ENCODE assay signal across 1 cellular context in the genomic region with DNA sequence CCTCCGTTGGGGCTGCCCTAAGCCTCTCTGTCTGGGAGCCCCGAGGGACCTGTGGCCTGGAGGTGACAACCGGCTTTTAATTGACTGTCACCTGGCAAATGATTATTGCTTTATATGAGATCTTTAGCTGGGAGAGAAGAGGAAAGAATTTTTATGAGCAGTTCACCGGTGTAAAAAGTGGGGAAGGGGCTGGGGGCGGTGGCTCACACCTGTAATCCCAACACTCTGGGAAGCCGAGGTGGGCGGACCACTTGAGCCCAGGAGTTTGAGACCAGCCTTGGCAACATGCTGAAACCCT.
TF ChIP-seq lines count a peak whose summit lies in the region.

No MANE protein-coding gene starts in this region.

TF ChIP-seq in neural cell, 6 proteins besides CTCF, POLR2A, EP300 and RAD21:
- no peak for TF ChIP-seq EZH2 (IDR thresholded peaks at IDR 0.05; ENCODE audit: borderline replicate concordance, insufficient read depth, low read length, poor library complexity, severe bottlenecking)
- no peak for TF ChIP-seq SMC3 (conservative IDR thresholded peaks at IDR 0.05; ENCODE audit: poor library complexity)
- TF ChIP-seq MXI1 (conservative IDR thresholded peaks at IDR 0.05; ENCODE audit: poor library complexity, severe bottlenecking): no peak
- TF ChIP-seq, protein P1, sequence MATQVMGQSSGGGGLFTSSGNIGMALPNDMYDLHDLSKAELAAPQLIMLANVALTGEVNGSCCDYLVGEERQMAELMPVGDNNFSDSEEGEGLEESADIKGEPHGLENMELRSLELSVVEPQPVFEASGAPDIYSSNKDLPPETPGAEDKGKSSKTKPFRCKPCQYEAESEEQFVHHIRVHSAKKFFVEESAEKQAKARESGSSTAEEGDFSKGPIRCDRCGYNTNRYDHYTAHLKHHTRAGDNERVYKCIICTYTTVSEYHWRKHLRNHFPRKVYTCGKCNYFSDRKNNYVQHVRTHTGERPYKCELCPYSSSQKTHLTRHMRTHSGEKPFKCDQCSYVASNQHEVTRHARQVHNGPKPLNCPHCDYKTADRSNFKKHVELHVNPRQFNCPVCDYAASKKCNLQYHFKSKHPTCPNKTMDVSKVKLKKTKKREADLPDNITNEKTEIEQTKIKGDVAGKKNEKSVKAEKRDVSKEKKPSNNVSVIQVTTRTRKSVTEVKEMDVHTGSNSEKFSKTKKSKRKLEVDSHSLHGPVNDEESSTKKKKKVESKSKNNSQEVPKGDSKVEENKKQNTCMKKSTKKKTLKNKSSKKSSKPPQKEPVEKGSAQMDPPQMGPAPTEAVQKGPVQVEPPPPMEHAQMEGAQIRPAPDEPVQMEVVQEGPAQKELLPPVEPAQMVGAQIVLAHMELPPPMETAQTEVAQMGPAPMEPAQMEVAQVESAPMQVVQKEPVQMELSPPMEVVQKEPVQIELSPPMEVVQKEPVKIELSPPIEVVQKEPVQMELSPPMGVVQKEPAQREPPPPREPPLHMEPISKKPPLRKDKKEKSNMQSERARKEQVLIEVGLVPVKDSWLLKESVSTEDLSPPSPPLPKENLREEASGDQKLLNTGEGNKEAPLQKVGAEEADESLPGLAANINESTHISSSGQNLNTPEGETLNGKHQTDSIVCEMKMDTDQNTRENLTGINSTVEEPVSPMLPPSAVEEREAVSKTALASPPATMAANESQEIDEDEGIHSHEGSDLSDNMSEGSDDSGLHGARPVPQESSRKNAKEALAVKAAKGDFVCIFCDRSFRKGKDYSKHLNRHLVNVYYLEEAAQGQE (IDR thresholded peaks at IDR 0.05; ENCODE audit: borderline replicate concordance): no peak
- TF ChIP-seq TAF1 (IDR thresholded peaks at IDR 0.05; ENCODE audit: low read depth): no peak
- no peak for TF ChIP-seq POLR2AphosphoS5 (IDR thresholded peaks at IDR 0.05)
